In the genomic region with DNA sequence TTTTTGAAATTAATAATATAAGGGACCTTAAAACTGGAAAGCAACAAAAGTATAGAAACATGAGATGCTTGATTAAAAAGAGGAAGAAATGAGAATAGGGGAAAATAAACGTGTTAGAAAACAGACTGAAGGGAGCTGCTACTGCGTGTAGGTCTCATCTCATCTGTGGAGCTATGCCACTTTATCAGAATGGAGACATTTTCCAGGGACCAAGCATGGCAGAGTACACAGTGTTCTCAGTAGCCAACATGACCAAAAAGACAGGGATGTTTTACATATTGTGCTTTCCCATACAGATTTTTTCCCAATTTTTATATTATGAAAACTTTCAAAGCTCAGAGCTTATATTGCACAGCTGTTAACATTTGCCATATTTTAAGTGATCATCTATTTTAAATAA, we compare ENCODE assay signal across 4 cellular contexts.
"Had no signal": no experiment of that assay in that cellular context is flagged by ENCODE, and none has a peak within 500 bp of the region (broad histone marks: within the 10 kb centered on the region; RNA-seq: fewer than 3 reads in every experiment).

No MANE protein-coding gene starts in this region.

- H3K4me2 ChIP-seq: GM23338 had no signal

- H2AFZ ChIP-seq: GM23338 had no signal

- H3K4me1 Mint-ChIP-seq: GM23338, H9 had no signal

- H3K27ac Mint-ChIP-seq: GM23338, H9 had no signal

- H3K4me3 Mint-ChIP-seq: GM23338, H9 had no signal

- H3K9me3 Mint-ChIP-seq: GM23338, H9 had no signal

- H3K4me3 ChIP-seq: GM23338 had no signal

- DNase-seq: H9, HCEC 1CT, IMR-90 had no signal

- ATAC-seq: GM23338 had no signal
